ENCODE assay signal across 21 cellular contexts in genomic region chr2:55296393-55296792, GRCh38. TPM values are rescaled to one million over a fixed set of nuclear protein-coding genes. Genes with fewer than 3 reads are reported as not detected.
DNase-seq lines count a peak whose midpoint lies in the region; ATAC-seq and TF ChIP-seq lines count a peak whose summit lies in the region.
"Had no signal": no experiment of that assay in that cellular context is flagged by ENCODE, and none has a peak within 500 bp of the region (broad histone marks: within the 10 kb centered on the region; RNA-seq: fewer than 3 reads in every experiment).

No MANE protein-coding gene starts in this region.

- DNase-seq in dorsolateral prefrontal cortex (no peak), SHP77 treated with DMSO at 0.1 percent for 48 hours (lab: John Stamatoyannopoulos, UW) (no peak), UCSD-AML1 (lab: John Stamatoyannopoulos, UW; ENCODE audit: unreplicated experiment) (no peak)
- DNase-seq: activated CD4-positive, alpha-beta T cell treated with anti-CD3 and anti-CD28 coated beads, Interleukin-2, amount 10 ng/mL, durations not matched to agents 7 days and 5 days; activated naive CD8-positive, alpha-beta T cell treated with anti-CD3 and anti-CD28 coated beads for 36 hours; CD4-positive, alpha-beta memory T cell; effector CD4-positive, alpha-beta T cell; mesendoderm; natural killer cell; NCI-H1105 treated with DMSO at 0.1 percent for 48 hours; NCI-H446 treated with DMSO at 0.1 percent for 48 hours; Peyer's patch; SJCRH30; stimulated activated CD4-positive, alpha-beta T cell treated with anti-CD3 and anti-CD28 coated beads, Interleukin-12 subunit alpha, Interleukin-12 subunit beta, amount 100 ng/mL, for 4 hours; stimulated activated naive CD8-positive, alpha-beta T cell treated with anti-CD3 and anti-CD28 coated beads, Interleukin-15, amount 100 ng/mL, for 72 hours; transverse colon had no signal

- intact Hi-C loops in dorsolateral prefrontal cortex (cut with DNase I), result no loop called here

- ATAC-seq in GM18858 (IDR thresholded peaks at IDR 0.05; ENCODE audit: unreplicated experiment) (peak; percentile 34), GM19463 (IDR thresholded peaks at IDR 0.05; ENCODE audit: unreplicated experiment) (peak; percentile 63), HG02885 (IDR thresholded peaks at IDR 0.05; ENCODE audit: poor library complexity, unreplicated experiment) (peak; percentile 79), HG02840 (IDR thresholded peaks at IDR 0.05; ENCODE audit: low FRiP score, unreplicated experiment) (no peak), HG02798 (IDR thresholded peaks at IDR 0.05; ENCODE audit: poor library complexity, unreplicated experiment) (no peak)
- ATAC-seq: natural killer cell; stimulated activated naive CD8-positive, alpha-beta T cell treated with anti-CD3 and anti-CD28 coated beads, Interleukin-15, amount 100 ng/mL, for 72 hours had no signal

- H3K27me3 ChIP-seq in dorsolateral prefrontal cortex, result no peaks in the 10 kb centered on the region
- H3K27me3 ChIP-seq: Peyer's patch, SJCRH30, transverse colon had no signal

- TF ChIP-seq CTCF in dorsolateral prefrontal cortex (IDR thresholded peaks at IDR 0.05 in 54 of 56, conservative IDR thresholded peaks at IDR 0.05 in 2 of 56; ENCODE audit: low read depth in 1 of 56, partially characterized antibody in 56 of 56), result no peak

- peak overlapping the region in 31 of 59 donors; percentile 1 to 85 (median 46) for H3K27ac ChIP-seq in dorsolateral prefrontal cortex
- H3K27ac ChIP-seq: Peyer's patch, SJCRH30, transverse colon had no signal

- no peak overlapping the region for H3K4me3 ChIP-seq in dorsolateral prefrontal cortex
- H3K4me3 ChIP-seq: Peyer's patch, SJCRH30, transverse colon had no signal

RNA-seq across cellular contexts. Expression of gene MTIF2, which starts 27.4 kb away (rescaled TPM):
- 10 to 100 TPM; 15.2 to 33.5 (median 24.3) TPM for total RNA-seq in dorsolateral prefrontal cortex

Comparison
In these comparisons a context has a peak if more than half of its experiments do, and no peak if none do; other contexts are left out.
1. ATAC-seq: peak in GM18858 (single experiment), GM19463 (single experiment) and HG02885 (single experiment); none in HG02840 (single experiment) and HG02798 (single experiment).